In the genomic region with DNA sequence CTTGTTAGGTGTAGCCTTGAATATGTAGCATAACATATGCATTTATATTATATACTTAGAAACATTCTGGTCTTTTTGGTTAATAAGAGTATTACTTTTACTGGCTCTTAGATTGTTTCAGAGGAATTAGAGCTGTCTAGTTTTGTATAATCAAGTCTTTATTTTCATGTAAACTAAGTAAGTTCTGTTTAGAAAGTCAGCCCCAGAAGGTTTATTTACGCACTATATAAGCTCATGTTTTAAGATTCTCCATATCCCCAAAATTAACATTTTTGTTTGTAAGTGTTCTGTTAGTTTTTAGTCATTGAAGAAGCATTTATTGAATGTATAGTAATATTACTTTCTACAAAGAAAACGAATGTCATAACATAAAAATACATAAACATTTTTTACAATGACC, we compare ENCODE assay signal across 24 cellular contexts.
"Had no signal": no experiment of that assay in that cellular context is flagged by ENCODE, and none has a peak within 500 bp of the region (broad histone marks: within the 10 kb centered on the region; RNA-seq: fewer than 3 reads in every experiment).

No MANE protein-coding gene starts in this region.

- H3K9me3 ChIP-seq: colonic mucosa, esophagus squamous epithelium, gastroesophageal sphincter had no signal

- H3K27me3 ChIP-seq: colonic mucosa, esophagus squamous epithelium, foreskin keratinocyte, gastroesophageal sphincter, heart right ventricle, left lung had no signal

- H3K36me3 ChIP-seq: colonic mucosa, esophagus squamous epithelium, heart right ventricle, left lung, lower lobe of right lung had no signal

- FAIRE-seq: endometrium, frontal cortex, islet of Langerhans, keratinocyte had no signal

- DNase-seq: colonic mucosa; cortex of kidney; effector CD8-positive, alpha-beta T cell; effector memory CD8-positive, alpha-beta T cell; endodermal cell; erythroblast; esophagus squamous epithelium; foreskin keratinocyte; heart right ventricle; hippocampal formation; left cardiac atrium; left ventricle myocardium superior; lower lobe of right lung; mesendoderm; midbrain; naive thymus-derived CD4-positive, alpha-beta T cell had no signal

- H3K4me1 ChIP-seq: colonic mucosa, esophagus squamous epithelium, foreskin keratinocyte, gastroesophageal sphincter, heart right ventricle, left lung, lower lobe of right lung had no signal

- H3K27ac ChIP-seq: colonic mucosa, epithelial cell of prostate, esophagus squamous epithelium, foreskin keratinocyte, gastroesophageal sphincter, heart right ventricle, left lung, lower lobe of right lung had no signal

- H3K4me3 ChIP-seq: colonic mucosa, esophagus squamous epithelium, gastroesophageal sphincter, heart right ventricle, left lung, lower lobe of right lung had no signal

- ATAC-seq: effector memory CD8-positive, alpha-beta T cell; esophagus mucosa; foreskin keratinocyte; gastroesophageal sphincter; heart right ventricle; left cardiac atrium; left lung; left ventricle myocardium superior; lower lobe of right lung; naive thymus-derived CD4-positive, alpha-beta T cell had no signal
